15 cellular contexts compared by ENCODE assay signal in the genomic region with DNA sequence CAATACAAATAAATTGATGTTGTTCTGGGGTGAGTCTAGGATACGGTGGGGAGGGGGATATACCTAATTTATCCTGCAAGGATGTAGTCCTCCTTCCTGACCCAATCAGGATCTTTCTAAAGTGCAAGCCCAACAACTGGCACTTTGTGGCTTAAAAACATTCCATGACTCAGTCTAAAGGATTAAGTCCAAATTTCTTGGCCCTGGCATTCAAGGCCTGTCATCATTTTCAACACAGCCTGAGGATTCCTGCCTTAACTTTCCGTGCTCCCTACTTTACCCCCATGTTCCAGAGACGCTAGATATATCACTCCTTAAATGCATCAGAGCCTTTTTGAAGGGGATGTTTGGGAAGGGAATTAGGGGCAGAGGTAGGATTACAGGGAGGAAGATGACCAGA. TPM values are rescaled to one million over a fixed set of nuclear protein-coding genes. Genes with fewer than 3 reads are reported as not detected.
DNase-seq lines count a peak whose midpoint lies in the region; ATAC-seq and TF ChIP-seq lines count a peak whose summit lies in the region.
"Had no signal": no experiment of that assay in that cellular context is flagged by ENCODE, and none has a peak within 500 bp of the region (broad histone marks: within the 10 kb centered on the region; RNA-seq: fewer than 3 reads in every experiment).

No MANE protein-coding gene starts in this region.

- no peak for DNase-seq in CD8-positive, alpha-beta T cell
- DNase-seq in IMR-90, result peak; percentile 71
- no peak for DNase-seq in effector memory CD8-positive, alpha-beta T cell
- DNase-seq in natural killer cell treated with Interleukin-12 subunit alpha and Interleukin-12 subunit beta and Interleukin-15 and Interleukin-18, amount 100 ng/mL, for 72 hours (ENCODE audit: low spot score), result no peak
- DNase-seq in occipital lobe (lab: John Stamatoyannopoulos, UW), result no peak
- no peak for DNase-seq in SIG-M5 (lab: John Stamatoyannopoulos, UW)
- no peak for DNase-seq in HAP-1 (ENCODE audit: low spot score in 2 of 2)
- DNase-seq: DMS153, head of caudate nucleus, mammary epithelial cell, NCI-H1436, NCI-H82, upper lobe of right lung had no signal

- POLR2A ChIA-PET in CD8-positive, alpha-beta T cell (lab: Charles Lee), result interaction anchor here (2.0 kb wide), 1 partner anchor 15 kb away, joined by 11 read pairs; a partner anchor contains a TSS
- POLR2A ChIA-PET in IMR-90 (lab: Charles Lee; ENCODE audit: unreplicated experiment), result no interaction called here

- CTCF ChIA-PET in CD8-positive, alpha-beta T cell (lab: Charles Lee), result interaction anchor here (2.0 to 6.1 kb wide), 4 partner anchors 8 to 91 kb away, joined by 9 to 43 read pairs (median 24); a partner anchor contains a TSS
- CTCF ChIA-PET in IMR-90 (lab: Yijun Ruan, JAX), result interaction anchor here (1.4 to 2.8 kb wide), 2 partner anchors 37 to 55 kb away, joined by 3 to 37 read pairs; no protein-coding TSS in a partner anchor

- ATAC-seq in CD8-positive, alpha-beta T cell, result no peak
- ATAC-seq in IMR-90 (ENCODE audit: low read depth), result no peak
- ATAC-seq in effector memory CD8-positive, alpha-beta T cell (replicated peaks), result no peak
- ATAC-seq in natural killer cell treated with Interleukin-12 subunit alpha and Interleukin-12 subunit beta and Interleukin-15 and Interleukin-18, amount 100 ng/mL, for 72 hours, result no peak
- ATAC-seq: sciatic nerve, upper lobe of right lung had no signal

- H3K4me3 Mint-ChIP-seq in CD8-positive, alpha-beta T cell, result peak overlapping the region; percentile 95
- peak overlapping the region; percentile 90 to 99 for H3K4me3 Mint-ChIP-seq in effector memory CD8-positive, alpha-beta T cell
- H3K4me3 Mint-ChIP-seq in natural killer cell treated with Interleukin-12 subunit alpha and Interleukin-12 subunit beta and Interleukin-15 and Interleukin-18, amount 100 ng/mL, for 72 hours, result peak overlapping the region; percentile 97

- no peaks in the 10 kb centered on the region for H4K20me1 ChIP-seq in IMR-90 (ENCODE audit: insufficient read depth, low read length)

- peak overlapping the region; percentile 0; the same call in 1 of the 2 replicates for H2AK5ac ChIP-seq in IMR-90 (ENCODE audit: low read depth, low read length)

- H3K4me2 ChIP-seq in IMR-90 (ENCODE audit: low read depth, low read length), result no peak overlapping the region; the same call in 1 of the 2 replicates

- H2BK15ac ChIP-seq in IMR-90 (ENCODE audit: low read depth, low read length), result no peak overlapping the region

- no peak overlapping the region for H2AK9ac ChIP-seq in IMR-90 (replicated peaks; ENCODE audit: low read depth, low read length, poor library complexity)

- no peak overlapping the region for H3K9ac ChIP-seq in IMR-90 (ENCODE audit: low read depth, low read length)

- no peaks in the 10 kb centered on the region for H3K27me3 ChIP-seq in CD8-positive, alpha-beta T cell (ENCODE audit: insufficient read depth, low read length)
- H3K27me3 ChIP-seq in IMR-90 (ENCODE audit: control insufficient read depth, insufficient read depth, low read length) (no peaks in the 10 kb centered on the region), HAP-1 (ENCODE audit: low read depth) (no peaks in the 10 kb centered on the region)
- H3K27me3 ChIP-seq: upper lobe of right lung had no signal

- no peak for TF ChIP-seq RAD21 in IMR-90 (IDR thresholded peaks at IDR 0.05; ENCODE audit: low read length)

- peak overlapping the region; percentile 55 for H2BK5ac ChIP-seq in IMR-90 (ENCODE audit: low read depth, low read length, poor library complexity, severe bottlenecking)

- H3K9me3 Mint-ChIP-seq in CD8-positive, alpha-beta T cell, result no peaks in the 10 kb centered on the region
- no peaks in the 10 kb centered on the region for H3K9me3 Mint-ChIP-seq in effector memory CD8-positive, alpha-beta T cell
- no peaks in the 10 kb centered on the region for H3K9me3 Mint-ChIP-seq in natural killer cell treated with Interleukin-12 subunit alpha and Interleukin-12 subunit beta and Interleukin-15 and Interleukin-18, amount 100 ng/mL, for 72 hours

- no peak overlapping the region; the same call in 1 of the 2 replicates for H2BK20ac ChIP-seq in IMR-90 (ENCODE audit: low read depth, low read length)

- no peak overlapping the region for H3K27ac Mint-ChIP-seq in CD8-positive, alpha-beta T cell
- peak overlapping the region in 1 of 2 donors; percentile 97 for H3K27ac Mint-ChIP-seq in effector memory CD8-positive, alpha-beta T cell
- H3K27ac Mint-ChIP-seq in natural killer cell treated with Interleukin-12 subunit alpha and Interleukin-12 subunit beta and Interleukin-15 and Interleukin-18, amount 100 ng/mL, for 72 hours, result no peak overlapping the region

- no peak for TF ChIP-seq CTCF in CD8-positive, alpha-beta T cell (IDR thresholded peaks at IDR 0.05)
- TF ChIP-seq CTCF in IMR-90 (conservative IDR thresholded peaks at IDR 0.05; ENCODE audit: low read depth, low read length), result no peak

- H3K4me3 ChIP-seq in CD8-positive, alpha-beta T cell (ENCODE audit: low read depth, low read length), result no peak overlapping the region
- H3K4me3 ChIP-seq in IMR-90 (ENCODE audit: insufficient read depth, low read depth, low read length) (no peak overlapping the region), HAP-1 (no peak overlapping the region)
- H3K4me3 ChIP-seq: upper lobe of right lung had no signal

- no peak overlapping the region for H4K91ac ChIP-seq in IMR-90 (ENCODE audit: insufficient read depth, low read depth, low read length)

- no TSS peak for BruUV-seq in IMR-90 (replicated peaks; lab: Mats Ljungman, UMichigan)

- WGBS in IMR-90 (ENCODE audit: extremely low coverage in 2 of 2, insufficient read length in 1 of 2), 2 experiments, result no CpG with 5 or more reads among the region's 3 CpGs

- in situ Hi-C loops in IMR-90 (cut with MboI; ENCODE audit: low sequenced_read_pairs) (no loop called here), HAP-1 (cut with MboI; ENCODE audit: low sequenced_read_pairs) (no loop called here)

- peaks cover 2 to 18% of the 10 kb centered on the region in 2 experiments; a peak in 3 of 4 replicates for H3K79me1 ChIP-seq in IMR-90 (ENCODE audit: low read depth in 1 of 2, low read length in 2 of 2)

- peak overlapping the region; percentile 4 for H2AFZ ChIP-seq in IMR-90 (replicated peaks; ENCODE audit: low read length, poor library complexity)

- peak overlapping the region; percentile 39; the same call in 1 of the 2 replicates for H4K5ac ChIP-seq in IMR-90 (ENCODE audit: low read depth, low read length)

- H3K4me1 Mint-ChIP-seq in CD8-positive, alpha-beta T cell (ENCODE audit: low read depth), result peaks cover 34% of the 10 kb centered on the region
- H3K4me1 Mint-ChIP-seq in effector memory CD8-positive, alpha-beta T cell (ENCODE audit: low read depth in 2 of 2), result peaks cover 32% of the 10 kb centered on the region in 2 donors
- peaks cover 15 to 19% of the 10 kb centered on the region in 2 donors for H3K4me1 Mint-ChIP-seq in natural killer cell treated with Interleukin-12 subunit alpha and Interleukin-12 subunit beta and Interleukin-15 and Interleukin-18, amount 100 ng/mL, for 72 hours (ENCODE audit: low read depth in 2 of 2)

- no peak overlapping the region for H3K18ac ChIP-seq in IMR-90 (ENCODE audit: low read depth, low read length)

- no peaks in the 10 kb centered on the region for H3K27me3 Mint-ChIP-seq in CD8-positive, alpha-beta T cell (ENCODE audit: low read depth)
- peaks cover 0 to 6% of the 10 kb centered on the region in 2 donors for H3K27me3 Mint-ChIP-seq in effector memory CD8-positive, alpha-beta T cell
- H3K27me3 Mint-ChIP-seq in natural killer cell treated with Interleukin-12 subunit alpha and Interleukin-12 subunit beta and Interleukin-15 and Interleukin-18, amount 100 ng/mL, for 72 hours, result no peaks in the 10 kb centered on the region

- no peak overlapping the region; the same call in 1 of the 2 replicates for H3K14ac ChIP-seq in IMR-90 (replicated peaks; ENCODE audit: low read depth, low read length)

- dilution Hi-C loops in IMR-90 (cut with HindIII; ENCODE audit: low sequenced_read_pairs, unreplicated experiment), result no loop called here

- H3K23ac ChIP-seq in IMR-90 (ENCODE audit: low read depth, low read length), result no peak overlapping the region

- peak overlapping the region; percentile 62; the same call in 1 of the 2 replicates for H3K4ac ChIP-seq in IMR-90 (ENCODE audit: low read depth, low read length)

- H3K27ac ChIP-seq in CD8-positive, alpha-beta T cell (ENCODE audit: low read depth, low read length), result no peak overlapping the region
- no peak overlapping the region for H3K27ac ChIP-seq in IMR-90 (ENCODE audit: insufficient read depth, low read length)
- H3K27ac ChIP-seq: upper lobe of right lung had no signal

- intact Hi-C loops in CD8-positive, alpha-beta T cell (cut with DNase I, micrococcal nuclease), result loop anchor here in 1 of 2 experiments (5.0 kb wide), 3 partner anchors 180 to 710 kb away; a partner anchor contains a TSS
- intact Hi-C loops in IMR-90 (cut with micrococcal nuclease), result loop anchor here (10.0 kb wide), 1 partner anchor 197 kb away; no protein-coding TSS in a partner anchor

- H4K8ac ChIP-seq in IMR-90 (ENCODE audit: low read depth in 2 of 2, low read length in 2 of 2), result 0 out of 4 replicates have a peak overlapping the region, but pooled peaks of 1 of the 2 experiments have one; percentile 9

- H3K36me3 Mint-ChIP-seq in CD8-positive, alpha-beta T cell, result peaks cover 4% of the 10 kb centered on the region
- H3K36me3 Mint-ChIP-seq in effector memory CD8-positive, alpha-beta T cell (ENCODE audit: insufficient read depth), result peaks cover 12% of the 10 kb centered on the region
- no peaks in the 10 kb centered on the region for H3K36me3 Mint-ChIP-seq in natural killer cell treated with Interleukin-12 subunit alpha and Interleukin-12 subunit beta and Interleukin-15 and Interleukin-18, amount 100 ng/mL, for 72 hours

- H3K9me1 ChIP-seq in IMR-90 (ENCODE audit: insufficient read depth, low read length), result peaks cover 17% of the 10 kb centered on the region

- no peak overlapping the region for H3K56ac ChIP-seq in IMR-90 (ENCODE audit: extremely low read depth, insufficient read depth, low read length)

- no peaks in the 10 kb centered on the region for H3K36me3 ChIP-seq in CD8-positive, alpha-beta T cell (ENCODE audit: insufficient read depth, low read length)
- no peaks in the 10 kb centered on the region for H3K36me3 ChIP-seq in IMR-90 (ENCODE audit: control insufficient read depth, insufficient read depth, low read length)
- no peaks in the 10 kb centered on the region for H3K36me3 ChIP-seq in HAP-1 (replicated peaks)
- H3K36me3 ChIP-seq: upper lobe of right lung had no signal

- peaks cover 13% of the 10 kb centered on the region for H3K4me1 ChIP-seq in CD8-positive, alpha-beta T cell (ENCODE audit: insufficient read depth, low read length)
- H3K4me1 ChIP-seq in IMR-90 (ENCODE audit: control insufficient read depth, insufficient read depth, low read length), result peaks cover 9% of the 10 kb centered on the region
- H3K4me1 ChIP-seq in HAP-1, result peaks cover 5% of the 10 kb centered on the region

- H2BK120ac ChIP-seq in IMR-90 (ENCODE audit: low read depth, low read length), result peak overlapping the region; percentile 32; the same call in 1 of the 2 replicates

- no peak for TF ChIP-seq POLR2A in IMR-90 (IDR thresholded peaks at IDR 0.05; ENCODE audit: low read depth, low read length)

- H3K9me3 ChIP-seq in CD8-positive, alpha-beta T cell (ENCODE audit: low read length), result no peaks in the 10 kb centered on the region
- H3K9me3 ChIP-seq in IMR-90 (ENCODE audit: control insufficient read depth, insufficient read depth, low read length), result no peaks in the 10 kb centered on the region
- no peaks in the 10 kb centered on the region for H3K9me3 ChIP-seq in HAP-1
- H3K9me3 ChIP-seq: upper lobe of right lung had no signal

RNA-seq across cellular contexts. Expression of a gene that starts 1.0 kb away (rescaled TPM):
- total RNA-seq in CD8-positive, alpha-beta T cell, result not detected
- total RNA-seq in IMR-90 (2012; rRNA removed), result not detected in 2 replicates
- not detected in 2 replicates for polyA plus RNA-seq in IMR-90 (2012; rRNA removed)
- not detected in 2 replicates for polyA plus RNA-seq in IMR-90 (2012; cell fraction: cytosol; rRNA removed)
- polyA plus RNA-seq in IMR-90 (2012; cell fraction: nucleus; rRNA removed; ENCODE audit: low replicate concordance), result not detected in 2 replicates
- not detected for total RNA-seq in natural killer cell treated with Interleukin-12 subunit alpha and Interleukin-12 subunit beta and Interleukin-15 and Interleukin-18, amount 100 ng/mL, for 72 hours
- not detected for total RNA-seq in occipital lobe
- total RNA-seq: activated CD8-positive, alpha-beta memory T cell treated with anti-CD3 and anti-CD28 coated beads for 36 hours; mammary epithelial cell; sciatic nerve; upper lobe of right lung had no signal
- polyA plus RNA-seq: mammary epithelial cell had no signal

RNA-seq across cellular contexts. Expression of a gene that starts 1.5 kb away (rescaled TPM):
- 1 to 10 TPM; 6.4 to 7.2 TPM for total RNA-seq in CD8-positive, alpha-beta T cell
- total RNA-seq in IMR-90 (2012; rRNA removed), result 0.56 and 0.72 TPM in 2 replicates
- polyA plus RNA-seq in IMR-90 (2012; rRNA removed), result 8.2 and 8.3 TPM in 2 replicates
- 4.6 and 10.5 TPM in 2 replicates for polyA plus RNA-seq in IMR-90 (2012; cell fraction: cytosol; rRNA removed)
- polyA plus RNA-seq in IMR-90 (2012; cell fraction: nucleus; rRNA removed; ENCODE audit: low replicate concordance), result 24.1 and 54.4 TPM in 2 replicates
- 1 to 10 TPM; 1.8 TPM for total RNA-seq in natural killer cell treated with Interleukin-12 subunit alpha and Interleukin-12 subunit beta and Interleukin-15 and Interleukin-18, amount 100 ng/mL, for 72 hours
- 5.6 TPM for total RNA-seq in occipital lobe

RNA-seq across cellular contexts. Expression of a gene that starts 12.6 kb away (rescaled TPM):
- 10 to 100 TPM in 1 of 2 experiments, 1 to 10 TPM in 1; 10.0 to 13.6 TPM for total RNA-seq in CD8-positive, alpha-beta T cell
- total RNA-seq in IMR-90 (2012; rRNA removed), result 6.7 and 7.5 TPM in 2 replicates
- 17.4 and 20.6 TPM in 2 replicates for polyA plus RNA-seq in IMR-90 (2012; rRNA removed)
- polyA plus RNA-seq in IMR-90 (2012; cell fraction: cytosol; rRNA removed), result 26.5 and 46.4 TPM in 2 replicates
- 10.9 and 11.6 TPM in 2 replicates for polyA plus RNA-seq in IMR-90 (2012; cell fraction: nucleus; rRNA removed; ENCODE audit: low replicate concordance)
- 10 to 100 TPM; 40.8 to 46.8 TPM for total RNA-seq in natural killer cell treated with Interleukin-12 subunit alpha and Interleukin-12 subunit beta and Interleukin-15 and Interleukin-18, amount 100 ng/mL, for 72 hours
- total RNA-seq in occipital lobe, result 7.0 TPM

RNA-seq across cellular contexts. Expression of a gene that starts 15.4 kb away (rescaled TPM):
- total RNA-seq in CD8-positive, alpha-beta T cell, result under 1 TPM; 0.78 to 0.92 TPM
- 0.28 and 0.72 TPM in 2 replicates for total RNA-seq in IMR-90 (2012; rRNA removed)
- 0.62 and 0.84 TPM in 2 replicates for polyA plus RNA-seq in IMR-90 (2012; rRNA removed)
- polyA plus RNA-seq in IMR-90 (2012; cell fraction: cytosol; rRNA removed), result 0.35 and 0.49 TPM in 2 replicates
- polyA plus RNA-seq in IMR-90 (2012; cell fraction: nucleus; rRNA removed; ENCODE audit: low replicate concordance), result 4.4 and 5.1 TPM in 2 replicates
- 1 to 10 TPM in 1 of 2 donors, under 1 TPM in 1; 0.19 to 1.6 TPM for total RNA-seq in natural killer cell treated with Interleukin-12 subunit alpha and Interleukin-12 subunit beta and Interleukin-15 and Interleukin-18, amount 100 ng/mL, for 72 hours
- 4.7 TPM for total RNA-seq in occipital lobe

RNA-seq across cellular contexts. Expression of a gene that starts 36.1 kb away (rescaled TPM):
- total RNA-seq in CD8-positive, alpha-beta T cell, result 1 to 10 TPM; 2.0 to 2.9 TPM
- total RNA-seq in IMR-90 (2012; rRNA removed), result 5.2 and 6.4 TPM in 2 replicates
- 29.9 and 35.7 TPM in 2 replicates for polyA plus RNA-seq in IMR-90 (2012; rRNA removed)
- polyA plus RNA-seq in IMR-90 (2012; cell fraction: cytosol; rRNA removed), result 12.3 and 21.9 TPM in 2 replicates
- 47.1 and 127 TPM in 2 replicates for polyA plus RNA-seq in IMR-90 (2012; cell fraction: nucleus; rRNA removed; ENCODE audit: low replicate concordance)
- 10 to 100 TPM in 1 of 2 donors, 1 to 10 TPM in 1; 5.0 to 11.3 TPM for total RNA-seq in natural killer cell treated with Interleukin-12 subunit alpha and Interleukin-12 subunit beta and Interleukin-15 and Interleukin-18, amount 100 ng/mL, for 72 hours
- 11.2 TPM for total RNA-seq in occipital lobe
